ENCODE assay signal across 9 cellular contexts in genomic region chr15:41584636-41585139, GRCh38. TPM values are rescaled to one million over a fixed set of nuclear protein-coding genes. Genes with fewer than 3 reads are reported as not detected.
DNase-seq lines count a peak whose midpoint lies in the region; ATAC-seq, FAIRE-seq and TF ChIP-seq lines count a peak whose summit lies in the region.
"Had no signal": no experiment of that assay in that cellular context is flagged by ENCODE, and none has a peak within 500 bp of the region (broad histone marks: within the 10 kb centered on the region; RNA-seq: fewer than 3 reads in every experiment).

No MANE protein-coding gene starts in this region.

- no peaks in the 10 kb centered on the region for H3K9me1 ChIP-seq in endothelial cell of umbilical vein (replicated peaks; ENCODE audit: control insufficient read depth, extremely low read depth, insufficient read depth, low read length)

- ATAC-seq in PC-3, result peak; percentile 25
- no peak for ATAC-seq in GM19351 (IDR thresholded peaks at IDR 0.05; ENCODE audit: unreplicated experiment)

- no peak for TF ChIP-seq CTCF in PC-3 (conservative IDR thresholded peaks at IDR 0.05; ENCODE audit: low read depth, low read length)
- no peak for TF ChIP-seq CTCF in endothelial cell of umbilical vein (IDR thresholded peaks at IDR 0.05; ENCODE audit: extremely low read depth in 1 of 2, insufficient read depth in 1 of 2, low read depth in 1 of 2, low read length in 2 of 2)
- TF ChIP-seq CTCF in neural crest cell (conservative IDR thresholded peaks at IDR 0.05), result no peak

- peaks cover 14% of the 10 kb centered on the region for H3K4me1 Mint-ChIP-seq in neural crest cell

- no peaks in the 10 kb centered on the region for H3K9me3 ChIP-seq in PC-3 (ENCODE audit: low read length)
- no peaks in the 10 kb centered on the region for H3K9me3 ChIP-seq in endothelial cell of umbilical vein (replicated peaks; ENCODE audit: control insufficient read depth, insufficient read depth, low read length)

- no peaks in the 10 kb centered on the region for H3K9me2 ChIP-seq in PC-3 (replicated peaks; ENCODE audit: low read length)

- H3K9ac ChIP-seq in PC-3 (ENCODE audit: low read length) (peak overlapping the region; percentile 74), endothelial cell of umbilical vein (replicated peaks; ENCODE audit: extremely low read depth, insufficient read depth, low read length) (peak overlapping the region; percentile 57)

- H2AFZ ChIP-seq in ACC112 (ENCODE audit: low read length, unreplicated experiment) (peak overlapping the region; percentile 83), PC-3 (ENCODE audit: low read length) (peak overlapping the region; percentile 98), endothelial cell of umbilical vein (ENCODE audit: low read depth, low read length) (peak overlapping the region; percentile 97)

- peak overlapping the region; percentile 75 for H3K27ac Mint-ChIP-seq in neural crest cell (ENCODE audit: unreplicated experiment)

- peak overlapping the region; percentile 81 for H3K4me3 Mint-ChIP-seq in neural crest cell

- no peaks in the 10 kb centered on the region for H3K9me3 Mint-ChIP-seq in neural crest cell

- H3K4me1 ChIP-seq in ACC112 (ENCODE audit: control insufficient read depth, insufficient read depth, low read length, unreplicated experiment) (peaks cover 3% of the 10 kb centered on the region), PC-3 (ENCODE audit: insufficient read depth, low read length) (peaks cover 15% of the 10 kb centered on the region), endothelial cell of umbilical vein (ENCODE audit: control insufficient read depth, extremely low read depth, insufficient read depth, low read length) (peaks cover 9% of the 10 kb centered on the region)

- peak overlapping the region; percentile 75 for H3K4me3 ChIP-seq in ACC112 (ENCODE audit: low read depth, low read length)
- H3K4me3 ChIP-seq in PC-3 (ENCODE audit: low read length), result peak overlapping the region; percentile 68
- peak overlapping the region; percentile 29 to 59 (median 51) for H3K4me3 ChIP-seq in endothelial cell of umbilical vein (replicated peaks in 1 of 3; ENCODE audit: insufficient read depth in 1 of 3, low read depth in 1 of 3, low read length in 3 of 3)

- POLR2A ChIA-PET in PC-3 (lab: Charles Lee; ENCODE audit: unreplicated experiment), result interaction anchor here (0.6 kb wide), 1 partner anchor 356 kb away, joined by 3 read pairs; no protein-coding TSS in a partner anchor
- POLR2A ChIA-PET in endothelial cell of umbilical vein (lab: Charles Lee), result no interaction called here

- H3K79me2 ChIP-seq in ACC112 (ENCODE audit: control insufficient read depth, insufficient read depth, low read length, unreplicated experiment), result no peaks in the 10 kb centered on the region
- no peaks in the 10 kb centered on the region for H3K79me2 ChIP-seq in PC-3 (ENCODE audit: low read length)
- no peaks in the 10 kb centered on the region for H3K79me2 ChIP-seq in endothelial cell of umbilical vein (ENCODE audit: control insufficient read depth, insufficient read depth, low read length)

- BruUV-seq in PC-3 (replicated peaks; lab: Mats Ljungman, UMichigan) (TSS peak; percentile 54), endothelial cell of umbilical vein (replicated peaks; lab: Mats Ljungman, UMichigan) (no TSS peak)

- TF ChIP-seq POLR2A in endothelial cell of umbilical vein (IDR thresholded peaks at IDR 0.05; ENCODE audit: low read depth, low read length) (no peak), GM12892 (IDR thresholded peaks at IDR 0.05; ENCODE audit: low read depth, low read length) (no peak)

- DNase-seq in PC-3 (no peak), endothelial cell of umbilical vein (ENCODE audit: low read depth, low spot score) (no peak), neural crest cell (ENCODE audit: low read depth, low spot score) (no peak), GM12892 (ENCODE audit: insufficient read length) (no peak), NCI-H510A (lab: John Stamatoyannopoulos, UW) (no peak), NCI-H146 (lab: John Stamatoyannopoulos, UW) (no peak)

- FAIRE-seq in endothelial cell of umbilical vein (lab: Jason Lieb, UNC) (no peak), GM12892 (lab: Jason Lieb, UNC) (no peak)
- FAIRE-seq: G401.6 had no signal

- H3F3A ChIP-seq in PC-3 (ENCODE audit: low read length, unreplicated experiment), result no peaks in the 10 kb centered on the region

- H3K27ac ChIP-seq in ACC112 (ENCODE audit: low read depth, low read length) (no peak overlapping the region), PC-3 (ENCODE audit: low read length) (no peak overlapping the region), endothelial cell of umbilical vein (ENCODE audit: insufficient read depth, low read depth, low read length) (no peak overlapping the region)

- intact Hi-C loops in PC-3 (cut with micrococcal nuclease) (no loop called here), endothelial cell of umbilical vein (cut with micrococcal nuclease) (loop anchor here (1.0 kb wide), 2 partner anchors 27 to 40 kb away; partner anchors contain the start of gene RPAP1)

- peaks cover 2% of the 10 kb centered on the region for H3K27me3 Mint-ChIP-seq in neural crest cell (ENCODE audit: low read depth)

- H4K20me1 ChIP-seq in PC-3 (ENCODE audit: low read length), result no peaks in the 10 kb centered on the region
- H4K20me1 ChIP-seq in endothelial cell of umbilical vein (replicated peaks; ENCODE audit: control insufficient read depth, extremely low read depth, insufficient read depth, low read length), result no peaks in the 10 kb centered on the region

- H3K36me3 ChIP-seq in ACC112 (ENCODE audit: insufficient read depth, low read length), result no peaks in the 10 kb centered on the region
- no peaks in the 10 kb centered on the region for H3K36me3 ChIP-seq in PC-3 (ENCODE audit: low read depth, low read length)
- no peaks in the 10 kb centered on the region for H3K36me3 ChIP-seq in endothelial cell of umbilical vein (ENCODE audit: control insufficient read depth in 2 of 2, extremely low read depth in 1 of 2, insufficient read depth in 2 of 2, low read length in 2 of 2)

- H3K4me2 ChIP-seq in PC-3 (ENCODE audit: low read length) (peak overlapping the region; percentile 95), endothelial cell of umbilical vein (ENCODE audit: insufficient read depth, low read length) (peak overlapping the region; percentile 94)

- H3K36me3 Mint-ChIP-seq in neural crest cell (ENCODE audit: low read depth), result no peaks in the 10 kb centered on the region

- H3K27me3 ChIP-seq in ACC112 (ENCODE audit: insufficient read depth, low read length) (no peaks in the 10 kb centered on the region), PC-3 (ENCODE audit: low read length) (no peaks in the 10 kb centered on the region), endothelial cell of umbilical vein (ENCODE audit: control insufficient read depth in 2 of 2, insufficient read depth in 2 of 2, low read length in 2 of 2) (peaks cover 0 to 3% of the 10 kb centered on the region in 2 experiments)

- CTCF ChIA-PET in PC-3 (lab: Charles Lee), result interaction anchor here (0.6 to 1.4 kb wide), 3 partner anchors 19 to 130 kb away, joined by 3 to 5 read pairs (median 5); no protein-coding TSS in a partner anchor
- CTCF ChIA-PET in endothelial cell of umbilical vein (lab: Charles Lee), result interaction anchor here (0.7 to 3.1 kb wide), 11 partner anchors 9 to 119 kb away, joined by 3 to 33 read pairs (median 6); partner anchors contain the start of genes MGA, RPAP1 and TYRO3

- dilution Hi-C loops in endothelial cell of umbilical vein (cut with MboI; ENCODE audit: extremely low pct_ligation_motif_present, low sequenced_read_pairs), result no loop called here

TF ChIP-seq in endothelial cell of umbilical vein, 7 proteins besides CTCF, POLR2A, EP300 and RAD21:
- TF ChIP-seq JUN (IDR thresholded peaks at IDR 0.05; ENCODE audit: borderline replicate concordance, insufficient read depth, insufficient read length, low read depth), result no peak
- no peak for TF ChIP-seq MAX (IDR thresholded peaks at IDR 0.05; ENCODE audit: insufficient read depth, insufficient read length)
- no peak for TF ChIP-seq GATA2 (IDR thresholded peaks at IDR 0.05; ENCODE audit: insufficient read depth, insufficient read length, low read depth, low read length)
- no peak for TF ChIP-seq FOS (IDR thresholded peaks at IDR 0.05; ENCODE audit: borderline replicate concordance, insufficient read depth, low read length)
- TF ChIP-seq MYC (IDR thresholded peaks at IDR 0.05; ENCODE audit: low read depth, low read length), result no peak
- TF ChIP-seq POLR2AphosphoS5 (IDR thresholded peaks at IDR 0.05; ENCODE audit: insufficient read depth, low read depth, low read length), result no peak

RNA-seq across cellular contexts. Expression of gene TYRO3, which starts 25.7 kb away (rescaled TPM):
- total RNA-seq in PC-3 (2014; rRNA removed), result 20.0 and 23.5 TPM in 2 replicates
- 14.5 and 18.8 TPM in 2 replicates for total RNA-seq in endothelial cell of umbilical vein
- 13.3 and 14.1 TPM in 2 replicates for polyA plus RNA-seq in endothelial cell of umbilical vein
- polyA plus RNA-seq in endothelial cell of umbilical vein (2011; cell fraction: cytosol; rRNA removed), result 13.9 and 15.2 TPM in 2 replicates
- 12.1 and 18.0 TPM in 2 replicates for polyA plus RNA-seq in endothelial cell of umbilical vein (2011; cell fraction: nucleus; rRNA removed)
- 14.3 and 21.4 TPM in 2 replicates for polyA plus RNA-seq in endothelial cell of umbilical vein (2012)
- 32.8 and 39.4 TPM in 2 replicates for polyA minus RNA-seq in endothelial cell of umbilical vein
- 62.3 TPM for polyA minus RNA-seq in endothelial cell of umbilical vein (2011; cell fraction: cytosol; rRNA and poly(A)+ RNA removed)
- 5.9 and 9.5 TPM in 2 replicates for polyA minus RNA-seq in endothelial cell of umbilical vein (2011; cell fraction: nucleus; rRNA and poly(A)+ RNA removed)
- 71.7 and 74.7 TPM in 2 replicates for total RNA-seq in neural crest cell
- 0.13 TPM for polyA plus RNA-seq in GM12892 (2012; ENCODE audit: missing spikeins)

RNA-seq across cellular contexts. Expression of gene RPAP1, which starts 40.6 kb away (rescaled TPM):
- total RNA-seq in PC-3 (2014; rRNA removed), result 28.4 and 51.1 TPM in 2 replicates
- 40.0 and 41.3 TPM in 2 replicates for total RNA-seq in endothelial cell of umbilical vein
- 18.5 and 18.7 TPM in 2 replicates for polyA plus RNA-seq in endothelial cell of umbilical vein
- 11.9 and 12.3 TPM in 2 replicates for polyA plus RNA-seq in endothelial cell of umbilical vein (2011; cell fraction: cytosol; rRNA removed)
- 31.7 and 35.9 TPM in 2 replicates for polyA plus RNA-seq in endothelial cell of umbilical vein (2011; cell fraction: nucleus; rRNA removed)
- 27.1 and 29.0 TPM in 2 replicates for polyA plus RNA-seq in endothelial cell of umbilical vein (2012)
- polyA minus RNA-seq in endothelial cell of umbilical vein, result 13.3 and 18.7 TPM in 2 replicates
- polyA minus RNA-seq in endothelial cell of umbilical vein (2011; cell fraction: cytosol; rRNA and poly(A)+ RNA removed), result 17.1 TPM
- 21.2 and 21.6 TPM in 2 replicates for polyA minus RNA-seq in endothelial cell of umbilical vein (2011; cell fraction: nucleus; rRNA and poly(A)+ RNA removed)
- 86.5 and 91.1 TPM in 2 replicates for total RNA-seq in neural crest cell
- polyA plus RNA-seq in GM12892 (2012; ENCODE audit: missing spikeins), result 16.4 TPM
